21 cellular contexts compared by ENCODE assay signal in genomic region chr3:169633789-169634188, GRCh38. TPM values are rescaled to one million over a fixed set of nuclear protein-coding genes. Genes with fewer than 3 reads are reported as not detected.
"Had no signal": no experiment of that assay in that cellular context is flagged by ENCODE, and none has a peak within 500 bp of the region (broad histone marks: within the 10 kb centered on the region; RNA-seq: fewer than 3 reads in every experiment).

No MANE protein-coding gene starts in this region.

- H3K27me3 ChIP-seq: ascending aorta, brain microvascular endothelial cell had no signal

- ATAC-seq: activated CD8-positive, alpha-beta T cell treated with anti-CD3 and anti-CD28 coated beads, Interleukin-2, amount 10 ng/mL, durations not matched to agents 7 days and 5 days; activated T-helper 17 cell treated with anti-CD3 and anti-CD28 coated beads, Interleukin-2, amount 50 U/mL, for 72 hours; effector memory CD8-positive, alpha-beta T cell had no signal

- H3K27ac ChIP-seq: adrenal gland, ascending aorta, brain microvascular endothelial cell, dorsolateral prefrontal cortex, esophagus muscularis mucosa, thoracic aorta, WERI-Rb-1 had no signal

- DNase-seq: activated CD4-positive, alpha-beta T cell treated with anti-CD3 and anti-CD28 coated beads for 1 hour; activated CD4-positive, alpha-beta T cell treated with anti-CD3 and anti-CD28 coated beads, Interleukin-2, amount 50 U/mL, for 1 hour; activated CD8-positive, alpha-beta T cell treated with anti-CD3 and anti-CD28 coated beads, Interleukin-2, amount 10 ng/mL, durations not matched to agents 7 days and 5 days; adrenal gland; brain microvascular endothelial cell; dorsolateral prefrontal cortex; effector memory CD8-positive, alpha-beta T cell; head of caudate nucleus; islet precursor cell; nephron progenitor cell; stimulated activated CD4-positive, alpha-beta T cell treated with anti-CD3 and anti-CD28 coated beads, Interleukin-4, amount 100 ng/mL, for 24 hours; stimulated activated naive CD4-positive, alpha-beta T cell treated with Interleukin-2 at 50 U/mL for 16 hours; T-cell; WERI-Rb-1 had no signal

- H3K4me1 ChIP-seq: adrenal gland had no signal

- H3K4me3 ChIP-seq: adrenal gland, ascending aorta, dorsolateral prefrontal cortex, esophagus muscularis mucosa, thoracic aorta had no signal

- FAIRE-seq: colon, frontal cortex, TTC549 had no signal

- H3K9me3 ChIP-seq: adrenal gland, ascending aorta, esophagus muscularis mucosa, thoracic aorta had no signal

- H3K36me3 ChIP-seq: adrenal gland, ascending aorta, brain microvascular endothelial cell, esophagus muscularis mucosa, thoracic aorta, WERI-Rb-1 had no signal

RNA-seq across cellular contexts. Expression of gene MECOM, which starts 29.7 kb away (rescaled TPM):
- total RNA-seq: activated CD8-positive, alpha-beta T cell treated with anti-CD3 and anti-CD28 coated beads, Interleukin-2, amount 10 ng/mL, durations not matched to agents 7 days and 5 days; activated T-helper 17 cell treated with anti-CD3 and anti-CD28 coated beads, Interleukin-2, amount 50 U/mL, for 72 hours had no signal
